In genomic region chr7:136618788-136619187, GRCh38 we compare ENCODE assay signal across 39 cellular contexts.
"Had no signal": no experiment of that assay in that cellular context is flagged by ENCODE, and none has a peak within 500 bp of the region (broad histone marks: within the 10 kb centered on the region; RNA-seq: fewer than 3 reads in every experiment).

No MANE protein-coding gene starts in this region.

- H3K9me3 ChIP-seq: adrenal gland, body of pancreas had no signal

- H3K27me3 Mint-ChIP-seq: activated B cell treated with CpG ODN at 0.5 μM for 24 hours; activated CD4-positive, alpha-beta memory T cell treated with anti-CD3 and anti-CD28 coated beads for 36 hours; activated CD4-positive, alpha-beta T cell treated with anti-CD3 and anti-CD28 coated beads, Interleukin-2, amount 10 ng/mL, durations not matched to agents 24 days and 14 days; activated CD8-positive, alpha-beta T cell treated with anti-CD3 and anti-CD28 coated beads for 36 hours; activated naive CD8-positive, alpha-beta T cell treated with anti-CD3 and anti-CD28 coated beads for 36 hours; activated T-helper 17 cell treated with anti-CD3 and anti-CD28 coated beads, Interleukin-2, amount 50 U/mL, for 72 hours; central memory CD8-positive, alpha-beta T cell had no signal

- H3K4me3 ChIP-seq: adrenal gland, body of pancreas, cardiac muscle cell had no signal

- H3K36me3 ChIP-seq: adrenal gland, brain microvascular endothelial cell, cardiac muscle cell had no signal

- H3K27ac ChIP-seq: adrenal gland, body of pancreas, brain microvascular endothelial cell, cardiac muscle cell, VCaP had no signal

- H3K27ac Mint-ChIP-seq: activated B cell treated with CpG ODN at 0.5 μM for 24 hours; activated CD4-positive, alpha-beta memory T cell treated with anti-CD3 and anti-CD28 coated beads for 36 hours; activated CD4-positive, alpha-beta T cell treated with anti-CD3 and anti-CD28 coated beads, Interleukin-2, amount 10 ng/mL, durations not matched to agents 24 days and 14 days; activated CD8-positive, alpha-beta T cell treated with anti-CD3 and anti-CD28 coated beads for 36 hours; activated naive CD4-positive, alpha-beta T cell treated with anti-CD3 and anti-CD28 coated beads for 36 hours; activated naive CD4-positive, alpha-beta T cell treated with anti-CD3 and anti-CD28 coated beads, Interleukin-2, amount 50 U/mL, for 72 hours; activated naive CD8-positive, alpha-beta T cell treated with anti-CD3 and anti-CD28 coated beads for 36 hours; activated T-cell treated with anti-CD3 and anti-CD28 coated beads, Interleukin-2, amount 50 U/mL, for 72 hours; activated T-helper 1 cell treated with anti-CD3 and anti-CD28 coated beads, Interleukin-12 subunit alpha, Interleukin-12 subunit beta, Interleukin-2, Interleukin-4 antibody, amounts not matched to agents 30 ng/mL and 10 ng/mL and 1 ng/mL, durations not matched to agents 14 hours and 24 hours and 36 hours; activated T-helper 17 cell treated with anti-CD3 and anti-CD28 coated beads, Interleukin-2, amount 50 U/mL, for 72 hours; T-helper 1 cell treated with Interleukin-12 subunit alpha and Interleukin-12 subunit beta and Interleukin-4 antibody, amounts not matched to agents 30 μg/mL and 1 μg/mL, for 36 hours; T-helper 2 cell treated with Interferon-gamma antibody and Interleukin-4, amounts not matched to agents 5 μg/mL and 100 μg/mL, for 36 hours had no signal

- H3K36me3 Mint-ChIP-seq: activated CD4-positive, alpha-beta memory T cell treated with anti-CD3 and anti-CD28 coated beads for 36 hours; activated naive CD4-positive, alpha-beta T cell treated with anti-CD3 and anti-CD28 coated beads, Interleukin-2, amount 50 U/mL, for 72 hours; activated naive CD8-positive, alpha-beta T cell treated with anti-CD3 and anti-CD28 coated beads for 36 hours had no signal

- FAIRE-seq: astrocyte, bronchial epithelial cell, TTC549 had no signal

- H3K4me1 Mint-ChIP-seq: activated B cell treated with CpG ODN at 0.5 μM for 24 hours; activated CD4-positive, alpha-beta T cell treated with anti-CD3 and anti-CD28 coated beads, Interleukin-2, amount 10 ng/mL, durations not matched to agents 24 days and 14 days; activated naive CD8-positive, alpha-beta T cell treated with anti-CD3 and anti-CD28 coated beads for 36 hours; activated T-helper 17 cell treated with anti-CD3 and anti-CD28 coated beads, Interleukin-2, amount 50 U/mL, for 72 hours; central memory CD8-positive, alpha-beta T cell had no signal

- DNase-seq: activated B cell treated with CpG ODN at 0.5 μM for 24 hours; activated CD4-positive, alpha-beta memory T cell treated with anti-CD3 and anti-CD28 coated beads for 36 hours; activated CD4-positive, alpha-beta T cell treated with anti-CD3 and anti-CD28 coated beads for 4 hours; activated CD4-positive, alpha-beta T cell treated with anti-CD3 and anti-CD28 coated beads, Interleukin-2, amount 10 ng/mL, durations not matched to agents 24 days and 14 days; activated CD4-positive, alpha-beta T cell treated with anti-CD3 and anti-CD28 coated beads, Interleukin-2, amount 50 U/mL, for 1 hour; activated CD4-positive, alpha-beta T cell treated with anti-CD3 and anti-CD28 coated beads, Interleukin-2, amount 50 U/mL, for 4 hours; activated CD4-positive, CD25-positive, alpha-beta regulatory T cell treated with anti-CD3 and anti-CD28 coated beads, Interleukin-2, amount 50 U/mL, for 72 hours; activated CD8-positive, alpha-beta memory T cell treated with anti-CD3 and anti-CD28 coated beads, Interleukin-2, amount 50 U/mL, for 4 hours; activated CD8-positive, alpha-beta T cell treated with anti-CD3 and anti-CD28 coated beads for 36 hours; activated effector memory CD4-positive, alpha-beta T cell treated with anti-CD3 and anti-CD28 coated beads, Interleukin-2, amount 50 U/mL, for 16 hours; activated gamma-delta T cell treated with Interleukin-2 at 50 U/mL for 16 hours; activated naive CD4-positive, alpha-beta T cell; activated naive CD4-positive, alpha-beta T cell treated with anti-CD3 and anti-CD28 coated beads for 36 hours; activated naive CD4-positive, alpha-beta T cell treated with anti-CD3 and anti-CD28 coated beads, Interleukin-2, amount 50 U/mL, for 16 hours; activated naive CD8-positive, alpha-beta T cell treated with anti-CD3 and anti-CD28 coated beads for 36 hours; activated T-cell treated with anti-CD3 and anti-CD28 coated beads for 4 hours; activated T-cell treated with anti-CD3 and anti-CD28 coated beads, Interleukin-2, amount 50 U/mL, for 1 hour; activated T-cell treated with anti-CD3 and anti-CD28 coated beads, Interleukin-2, amount 50 U/mL, for 4 hours; activated T-cell treated with anti-CD3 and anti-CD28 coated beads, Interleukin-2, amount 50 U/mL, for 72 hours; adrenal gland; amniotic stem cell; aorta; body of pancreas; brain microvascular endothelial cell; caudate nucleus; cerebellar nuclear complex; T-helper 2 cell; T-helper 9 cell had no signal

- H3K4me1 ChIP-seq: adrenal gland, body of pancreas had no signal

- H3K27me3 ChIP-seq: adrenal gland, body of pancreas, brain microvascular endothelial cell, cardiac muscle cell had no signal

- H3K4me3 Mint-ChIP-seq: activated B cell treated with CpG ODN at 0.5 μM for 24 hours; activated CD4-positive, alpha-beta memory T cell treated with anti-CD3 and anti-CD28 coated beads for 36 hours; activated CD4-positive, alpha-beta T cell treated with anti-CD3 and anti-CD28 coated beads, Interleukin-2, amount 10 ng/mL, durations not matched to agents 24 days and 14 days; activated CD8-positive, alpha-beta T cell treated with anti-CD3 and anti-CD28 coated beads for 36 hours; activated naive CD4-positive, alpha-beta T cell treated with anti-CD3 and anti-CD28 coated beads for 36 hours; activated naive CD8-positive, alpha-beta T cell treated with anti-CD3 and anti-CD28 coated beads for 36 hours; activated T-cell treated with anti-CD3 and anti-CD28 coated beads, Interleukin-2, amount 50 U/mL, for 4 hours; activated T-cell treated with anti-CD3 and anti-CD28 coated beads, Interleukin-2, amount 50 U/mL, for 72 hours; activated T-helper 1 cell treated with anti-CD3 and anti-CD28 coated beads, Interleukin-12 subunit alpha, Interleukin-12 subunit beta, Interleukin-2, Interleukin-4 antibody, amounts not matched to agents 30 ng/mL and 10 ng/mL and 1 ng/mL, durations not matched to agents 14 hours and 24 hours and 36 hours; activated T-helper 17 cell treated with anti-CD3 and anti-CD28 coated beads, Interleukin-2, amount 50 U/mL, for 72 hours; central memory CD8-positive, alpha-beta T cell; T-helper 1 cell treated with Interleukin-12 subunit alpha and Interleukin-12 subunit beta and Interleukin-4 antibody, amounts not matched to agents 30 μg/mL and 1 μg/mL, for 36 hours; T-helper 2 cell treated with Interferon-gamma antibody and Interleukin-4, amounts not matched to agents 5 μg/mL and 100 μg/mL, for 36 hours had no signal
